16 cellular contexts compared by ENCODE assay signal in the genomic region with DNA sequence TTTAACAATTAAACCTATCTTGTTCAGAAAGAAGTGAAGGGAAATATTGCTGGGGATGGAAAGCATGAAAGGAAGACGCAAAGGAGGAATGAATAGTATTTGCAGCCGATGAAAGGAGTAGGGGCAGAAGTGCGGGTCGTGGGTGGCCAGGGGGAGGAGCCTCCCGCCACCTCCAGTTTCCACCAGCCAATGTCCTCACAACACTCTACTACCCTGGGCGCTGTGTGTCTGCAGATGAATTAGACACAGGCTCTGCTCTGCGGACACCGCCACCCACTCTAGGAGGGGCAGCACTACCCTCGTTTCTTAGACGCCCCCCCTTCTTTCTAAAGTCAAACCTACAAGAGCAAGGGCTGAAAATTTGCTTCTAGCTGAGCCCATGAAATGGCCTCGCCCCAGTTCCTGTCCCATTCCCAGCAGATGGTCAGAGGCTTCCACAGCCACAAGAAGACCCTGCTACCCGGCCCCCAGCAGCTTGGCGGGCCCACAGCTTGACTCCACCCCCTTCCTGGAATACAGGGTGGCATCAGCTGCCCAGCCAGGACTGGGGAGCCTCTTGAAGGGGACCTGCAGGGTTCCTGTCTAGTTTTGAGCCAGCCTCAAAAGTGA.
"Had no signal": no experiment of that assay in that cellular context is flagged by ENCODE, and none has a peak within 500 bp of the region (broad histone marks: within the 10 kb centered on the region; RNA-seq: fewer than 3 reads in every experiment).

No MANE protein-coding gene starts in this region.

- H3K9me3 ChIP-seq: breast epithelium, gastroesophageal sphincter, mucosa of descending colon, right atrium auricular region, tibial artery had no signal

- H3K4me1 ChIP-seq: breast epithelium had no signal

- H3K4me1 Mint-ChIP-seq: activated T-helper 17 cell treated with anti-CD3 and anti-CD28 coated beads, Interleukin-2, amount 50 U/mL, for 72 hours had no signal

- ATAC-seq: activated T-helper 17 cell treated with anti-CD3 and anti-CD28 coated beads, Interleukin-2, amount 50 U/mL, for 72 hours; gastroesophageal sphincter; left lobe of liver; mucosa of descending colon; naive thymus-derived CD4-positive, alpha-beta T cell; stimulated activated memory B cell treated with anti-CD40 and anti-IgM and Interleukin-4, amounts not matched to agents 10 μg/mL and 1 μg/mL and 100 μg/mL, for 72 hours; T-cell had no signal

- H3K36me3 ChIP-seq: breast epithelium, gastroesophageal sphincter, right atrium auricular region, tibial artery had no signal

- DNase-seq: activated CD4-positive, CD25-positive, alpha-beta regulatory T cell treated with anti-CD3 and anti-CD28 coated beads, Interleukin-2, amount 50 U/mL, for 72 hours; activated naive CD4-positive, alpha-beta T cell treated with Interleukin-2 at 50 U/mL for 16 hours; anterior cingulate cortex; dorsolateral prefrontal cortex; mucosa of descending colon; naive thymus-derived CD4-positive, alpha-beta T cell; stimulated activated CD4-positive, alpha-beta T cell treated with anti-CD3 and anti-CD28 coated beads, Interleukin-2, amount 100 ng/mL, for 48 hours; T-cell; T-helper 9 cell had no signal

- H3K4me3 ChIP-seq: breast epithelium, dorsolateral prefrontal cortex, gastroesophageal sphincter, mucosa of descending colon, right atrium auricular region, tibial artery had no signal

- H3K27ac ChIP-seq: breast epithelium, dorsolateral prefrontal cortex, gastroesophageal sphincter, right atrium auricular region, tibial artery had no signal

- H3K27ac Mint-ChIP-seq: activated T-helper 17 cell treated with anti-CD3 and anti-CD28 coated beads, Interleukin-2, amount 50 U/mL, for 72 hours; naive thymus-derived CD4-positive, alpha-beta T cell; stimulated activated memory B cell treated with anti-CD40 and anti-IgM and Interleukin-4, amounts not matched to agents 10 μg/mL and 1 μg/mL and 100 μg/mL, for 72 hours; T-cell had no signal

- H3K9me3 Mint-ChIP-seq: activated T-helper 17 cell treated with anti-CD3 and anti-CD28 coated beads, Interleukin-2, amount 50 U/mL, for 72 hours; stimulated activated memory B cell treated with anti-CD40 and anti-IgM and Interleukin-4, amounts not matched to agents 10 μg/mL and 1 μg/mL and 100 μg/mL, for 72 hours; T-cell had no signal

- H3K4me3 Mint-ChIP-seq: activated T-helper 17 cell treated with anti-CD3 and anti-CD28 coated beads, Interleukin-2, amount 50 U/mL, for 72 hours; naive thymus-derived CD4-positive, alpha-beta T cell; stimulated activated memory B cell treated with anti-CD40 and anti-IgM and Interleukin-4, amounts not matched to agents 10 μg/mL and 1 μg/mL and 100 μg/mL, for 72 hours; T-cell had no signal

- H3K36me3 Mint-ChIP-seq: naive thymus-derived CD4-positive, alpha-beta T cell; stimulated activated memory B cell treated with anti-CD40 and anti-IgM and Interleukin-4, amounts not matched to agents 10 μg/mL and 1 μg/mL and 100 μg/mL, for 72 hours; T-cell had no signal

- H3K27me3 ChIP-seq: right atrium auricular region had no signal
